22 cellular contexts compared by ENCODE assay signal in genomic region chr2:155266109-155266508, GRCh38.
"Had no signal": no experiment of that assay in that cellular context is flagged by ENCODE, and none has a peak within 500 bp of the region (broad histone marks: within the 10 kb centered on the region; RNA-seq: fewer than 3 reads in every experiment).

No MANE protein-coding gene starts in this region.

- H3K4me3 ChIP-seq: colonic mucosa, lung, pancreas, right lobe of liver, stomach had no signal

- H3K27ac ChIP-seq: brain microvascular endothelial cell, colonic mucosa, epithelial cell of prostate, pancreas, right lobe of liver, stomach had no signal

- H3K27me3 ChIP-seq: brain microvascular endothelial cell, colonic mucosa, pancreas, right lobe of liver, stomach had no signal

- DNase-seq: activated CD4-positive, alpha-beta T cell treated with anti-CD3 and anti-CD28 coated beads, Interleukin-2, amount 10 ng/mL, durations not matched to agents 7 days and 5 days; activated CD8-positive, alpha-beta memory T cell treated with anti-CD3 and anti-CD28 coated beads for 24 hours; activated CD8-positive, alpha-beta memory T cell treated with anti-CD3 and anti-CD28 coated beads, Interleukin-2, amount 50 U/mL, for 48 hours; activated effector memory CD4-positive, alpha-beta T cell treated with Interleukin-2 at 50 U/mL for 16 hours; activated naive CD4-positive, alpha-beta T cell treated with anti-CD3 and anti-CD28 coated beads, Interleukin-2, amount 10 ng/mL, durations not matched to agents 7 days and 5 days; activated naive CD8-positive, alpha-beta T cell treated with anti-CD3 and anti-CD28 coated beads, Interleukin-2, amount 50 U/mL, for 24 hours; activated T-cell treated with anti-CD3 and anti-CD28 coated beads, Interleukin-2, amount 50 U/mL, for 48 hours; aorta; brain microvascular endothelial cell; central memory CD4-positive, alpha-beta T cell; colonic mucosa; foreskin fibroblast; hippocampal formation; natural killer cell; pancreas; right lobe of liver; small intestine; stimulated activated CD4-positive, alpha-beta T cell treated with anti-CD3 and anti-CD28 coated beads, Interleukin-4, amount 100 ng/mL, for 1 hour; stomach had no signal

- H3K9me3 ChIP-seq: colonic mucosa, pancreas, right lobe of liver, stomach had no signal

- H3K36me3 ChIP-seq: brain microvascular endothelial cell, colonic mucosa, pancreas, right lobe of liver, stomach had no signal

- H3K4me1 ChIP-seq: colonic mucosa, pancreas, right lobe of liver, stomach had no signal

- ATAC-seq: activated CD4-positive, CD25-positive, alpha-beta regulatory T cell treated with anti-CD3 and anti-CD28 coated beads, Interleukin-2, amount 50 U/mL, for 24 hours; activated naive CD8-positive, alpha-beta T cell treated with anti-CD3 and anti-CD28 coated beads, Interleukin-2, amount 50 U/mL, for 24 hours; natural killer cell; pancreas had no signal
